17 cellular contexts compared by ENCODE assay signal in the genomic region with DNA sequence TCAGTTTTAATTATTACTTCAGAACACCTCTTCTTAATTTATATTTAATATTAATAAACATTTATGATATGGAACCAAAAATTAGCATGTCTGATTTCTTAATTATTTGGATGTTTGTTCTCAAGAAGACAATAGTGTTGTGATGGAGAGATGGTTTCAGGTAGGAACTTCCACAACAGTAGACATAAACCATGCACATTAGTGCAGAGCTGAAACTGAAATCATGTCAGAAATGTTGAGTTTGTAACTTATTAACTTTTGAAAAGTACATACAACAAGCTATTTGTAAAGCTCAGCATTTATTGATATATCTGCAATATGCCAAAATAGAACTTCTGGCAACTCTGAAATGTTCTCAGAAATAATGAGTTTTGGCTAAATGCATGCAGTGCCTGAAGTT. TPM values are rescaled to one million over a fixed set of nuclear protein-coding genes. Genes with fewer than 3 reads are reported as not detected.
A peak's percentile ranks its signal among the peaks of the same experiment; 100 is the strongest.
DNase-seq lines count a peak whose midpoint lies in the region; ATAC-seq, FAIRE-seq and TF ChIP-seq lines count a peak whose summit lies in the region.
"Had no signal": no experiment of that assay in that cellular context is flagged by ENCODE, and none has a peak within 500 bp of the region (broad histone marks: within the 10 kb centered on the region; RNA-seq: fewer than 3 reads in every experiment).

No MANE protein-coding gene starts in this region.

- no peak for TF ChIP-seq POLR2A in GM12878 (IDR thresholded peaks at IDR 0.05; ENCODE audit: low read depth, low read length)

- no peaks in the 10 kb centered on the region; the same call in 2 of the 3 replicates for H3K9me3 ChIP-seq in GM12878 (replicated peaks; ENCODE audit: control insufficient read depth, insufficient read depth, low read length)
- H3K9me3 ChIP-seq: body of pancreas, upper lobe of left lung had no signal

- H3K9ac ChIP-seq in GM12878 (ENCODE audit: control insufficient read depth, insufficient read depth, low read length): no peak overlapping the region

- H3K4me2 ChIP-seq in GM12878 (ENCODE audit: control insufficient read depth, insufficient read depth): no peak overlapping the region
- H3K4me2 ChIP-seq: PC-9 had no signal

- BruUV-seq in GM12878 (replicated peaks; lab: Mats Ljungman, UMichigan): no TSS peak

- no peaks in the 10 kb centered on the region for H3K27me3 ChIP-seq in GM12878 (replicated peaks in 1 of 2; ENCODE audit: control insufficient read depth in 2 of 2, insufficient read depth in 2 of 2, low read length in 1 of 2)
- H3K27me3 ChIP-seq: body of pancreas, upper lobe of left lung had no signal

- RAD21 ChIA-PET in GM12878 (lab: Charles Lee; ENCODE audit: unreplicated experiment): interaction anchor here (1.3 to 1.6 kb wide), 2 partner anchors 33 to 191 kb away, joined by 4 read pairs; no protein-coding TSS in a partner anchor

- no peak overlapping the region for H3K4me3 ChIP-seq in GM12878
- H3K4me3 ChIP-seq: body of pancreas, PC-9, upper lobe of left lung had no signal

- SMC1A ChIA-PET in GM12878 (lab: Charles Lee; ENCODE audit: uncharacterized antibody, unreplicated experiment): interaction anchor here (0.9 to 1.1 kb wide), 3 partner anchors 9 to 42 kb away, joined by 3 to 4 read pairs (median 3); no protein-coding TSS in a partner anchor

- no peak overlapping the region for H3K27ac Mint-ChIP-seq in HFFc6
- H3K27ac Mint-ChIP-seq: activated naive CD4-positive, alpha-beta T cell treated with anti-CD3 and anti-CD28 coated beads for 36 hours; natural killer cell treated with Interleukin-12 subunit alpha and Interleukin-12 subunit beta and Interleukin-15 and Interleukin-18, amount 100 ng/mL, for 72 hours had no signal

- FAIRE-seq in GM12878 (lab: Jason Lieb, UNC): no peak

- intact Hi-C loops in GM12878 (cut with micrococcal nuclease; ENCODE audit: unreplicated experiment) (no loop called here), left ventricle myocardium superior (cut with micrococcal nuclease) (no loop called here)

- H3K36me3 ChIP-seq in GM12878 (ENCODE audit: control insufficient read depth in 2 of 2, insufficient read depth in 2 of 2, low read length in 1 of 2): no peaks in the 10 kb centered on the region
- H3K36me3 ChIP-seq: upper lobe of left lung, WERI-Rb-1 had no signal

- H3K4me1 Mint-ChIP-seq in HFFc6 (ENCODE audit: low read depth): no peaks in the 10 kb centered on the region

- no peak for TF ChIP-seq EP300 in GM12878 (IDR thresholded peaks at IDR 0.05; ENCODE audit: borderline replicate concordance in 1 of 2, control insufficient read depth in 1 of 2, low read depth in 2 of 2, low read length in 2 of 2)

- no peak overlapping the region for H3K4me3 Mint-ChIP-seq in HFFc6
- H3K4me3 Mint-ChIP-seq: activated naive CD4-positive, alpha-beta T cell treated with anti-CD3 and anti-CD28 coated beads for 36 hours; natural killer cell treated with Interleukin-12 subunit alpha and Interleukin-12 subunit beta and Interleukin-15 and Interleukin-18, amount 100 ng/mL, for 72 hours had no signal

- H3K4me1 ChIP-seq in GM12878 (ENCODE audit: control insufficient read depth, insufficient read depth, low read length): no peaks in the 10 kb centered on the region
- H3K4me1 ChIP-seq: body of pancreas, upper lobe of left lung had no signal

- H2AFZ ChIP-seq in GM12878 (ENCODE audit: control insufficient read depth, low read depth, low read length): no peak overlapping the region
- H2AFZ ChIP-seq: PC-9 had no signal

- no peaks in the 10 kb centered on the region for H3K79me2 ChIP-seq in GM12878 (ENCODE audit: control insufficient read depth, insufficient read depth, low read length)

- POLR2A ChIA-PET in GM12878 (lab: Charles Lee): interaction anchor here (0.6 kb wide), 1 partner anchor 1203 kb away, joined by 4 read pairs; no protein-coding TSS in a partner anchor

- H3K36me3 Mint-ChIP-seq in HFFc6 (ENCODE audit: low read depth): no peaks in the 10 kb centered on the region
- H3K36me3 Mint-ChIP-seq: natural killer cell treated with Interleukin-12 subunit alpha and Interleukin-12 subunit beta and Interleukin-15 and Interleukin-18, amount 100 ng/mL, for 72 hours had no signal

- CTCF ChIA-PET in GM12878 (lab: Yijun Ruan, JAX): interaction anchor here (1.2 kb wide), 1 partner anchor 14 kb away, joined by 4 read pairs; no protein-coding TSS in a partner anchor

- DNase-seq in GM12878 (ENCODE audit: low read depth, low spot score) (no peak), left ventricle myocardium superior (no peak), HFFc6 (no peak)
- DNase-seq: activated naive CD4-positive, alpha-beta T cell treated with anti-CD3 and anti-CD28 coated beads for 36 hours; body of pancreas; Karpas-422; NCI-H146; PC-9; stimulated activated CD4-positive, alpha-beta T cell treated with anti-CD3 and anti-CD28 coated beads, Interleukin-1b, Interleukin-23, amount 100 ng/mL, for 48 hours; upper lobe of left lung; WERI-Rb-1 had no signal

- ATAC-seq in GM19025 (IDR thresholded peaks at IDR 0.05; ENCODE audit: low read depth, unreplicated experiment) (peak; percentile 83), GM21717 (IDR thresholded peaks at IDR 0.05; ENCODE audit: unreplicated experiment) (peak; percentile 49), HG03097 (IDR thresholded peaks at IDR 0.05; ENCODE audit: low FRiP score, unreplicated experiment) (peak; percentile 95), GM12878 (peak; percentile 78), HG03039 (IDR thresholded peaks at IDR 0.05; ENCODE audit: unreplicated experiment) (no peak), left ventricle myocardium superior (no peak)
- ATAC-seq: body of pancreas; natural killer cell treated with Interleukin-12 subunit alpha and Interleukin-12 subunit beta and Interleukin-15 and Interleukin-18, amount 100 ng/mL, for 72 hours had no signal

- TF ChIP-seq CTCF in GM12878 (IDR thresholded peaks at IDR 0.05 in 2 of 3, conservative IDR thresholded peaks at IDR 0.05 in 1 of 3; ENCODE audit: control insufficient read depth in 2 of 3, extremely low read depth in 1 of 3, insufficient read depth in 1 of 3, low read depth in 3 of 3, low read length in 3 of 3): no peak
- no peak for TF ChIP-seq CTCF in HFFc6 (IDR thresholded peaks at IDR 0.05)

- in situ Hi-C loops in GM12878 (cut with MboI): no loop called here

- no peak for TF ChIP-seq RAD21 in GM12878 (IDR thresholded peaks at IDR 0.05; ENCODE audit: insufficient read depth, low read depth, low read length)

- no peaks in the 10 kb centered on the region for H4K20me1 ChIP-seq in GM12878 (ENCODE audit: control insufficient read depth, insufficient read depth)

- H3K27ac ChIP-seq in GM12878 (ENCODE audit: control insufficient read depth, insufficient read depth): no peak overlapping the region
- H3K27ac ChIP-seq: body of pancreas, PC-9, upper lobe of left lung, WERI-Rb-1 had no signal

- H3K27me3 Mint-ChIP-seq in HFFc6 (ENCODE audit: insufficient read depth): peaks cover 6% of the 10 kb centered on the region; the same call in 1 of the 2 replicates

- no peaks in the 10 kb centered on the region; the same call in 1 of the 2 replicates for H3K9me3 Mint-ChIP-seq in HFFc6
- H3K9me3 Mint-ChIP-seq: activated naive CD4-positive, alpha-beta T cell treated with anti-CD3 and anti-CD28 coated beads for 36 hours; natural killer cell treated with Interleukin-12 subunit alpha and Interleukin-12 subunit beta and Interleukin-15 and Interleukin-18, amount 100 ng/mL, for 72 hours had no signal

TF ChIP-seq in GM12878, 131 proteins besides CTCF, POLR2A, EP300 and RAD21 (continues in another document):
- TF ChIP-seq HDGF (IDR thresholded peaks at IDR 0.05): no peak
- TF ChIP-seq LARP7 (IDR thresholded peaks at IDR 0.05): no peak
- TF ChIP-seq BACH1 (IDR thresholded peaks at IDR 0.05; ENCODE audit: borderline replicate concordance): no peak
- TF ChIP-seq SIN3A (IDR thresholded peaks at IDR 0.05; ENCODE audit: low read depth, low read length): no peak
- TF ChIP-seq ZNF207 (IDR thresholded peaks at IDR 0.05; ENCODE audit: borderline replicate concordance): no peak
- TF ChIP-seq SPI1 (IDR thresholded peaks at IDR 0.05; ENCODE audit: borderline replicate concordance, insufficient read depth, low read depth, low read length): no peak
- TF ChIP-seq NRF1 (conservative IDR thresholded peaks at IDR 0.05; ENCODE audit: low read depth, low read length): no peak
- TF ChIP-seq ATF7 (IDR thresholded peaks at IDR 0.05; ENCODE audit: low read depth): no peak

RNA-seq across cellular contexts. Expression of a gene that starts 11.8 kb away (rescaled TPM):
- 0.20 TPM in 1 of 2 replicates, not detected in the other for total RNA-seq in GM12878 (2013; cell fraction: nucleolus; rRNA removed)
- total RNA-seq in GM12878 (2014; rRNA removed) (not detected in 2 replicates), GM12878 (2014; rRNA removed; fragmentation: Illumina TruSeq; extraction: Trizol) (not detected in 2 replicates), GM12878 (2021) (not detected in 2 replicates), left ventricle myocardium superior (15.6 TPM)
- not detected for polyA plus RNA-seq in GM12878 (2011; ENCODE audit: low read depth)
- polyA plus RNA-seq in GM12878 (2011; rRNA removed) (not detected in 2 replicates), GM12878 (2014; fragmentation: Illumina TruSeq; extraction: Trizol) (not detected in 2 replicates), GM12878 (2014; fragmentation: Nextera tagmentation; extraction: Ambion mirVana) (not detected), GM12878 (2014; rRNA removed) (not detected in 2 replicates), GM12878 (2016; fragmentation: Nextera tagmentation; extraction: Ambion mirVana) (not detected)
- polyA plus RNA-seq in GM12878 (2011; cell fraction: cytosol; rRNA removed): not detected in 2 replicates
- polyA plus RNA-seq in GM12878 (2011; cell fraction: nucleus; rRNA removed): not detected in 2 replicates
- not detected in 2 replicates for polyA plus RNA-seq in GM12878 (2012)
- polyA minus RNA-seq in GM12878 (2011; rRNA and poly(A)+ RNA removed): not detected in 2 replicates
- polyA minus RNA-seq in GM12878 (2011; cell fraction: cytosol; rRNA and poly(A)+ RNA removed): not detected in 2 replicates
- not detected in 2 replicates for polyA minus RNA-seq in GM12878 (2011; cell fraction: nucleus; rRNA and poly(A)+ RNA removed)
- not detected for total RNA-seq in HFFc6 (2021; fragmentation: NEBNext Ultra II Directional; extraction: Animal tissue kit (Norgen Biotek cat#: 25700))
- total RNA-seq: activated naive CD4-positive, alpha-beta T cell treated with anti-CD3 and anti-CD28 coated beads for 36 hours; natural killer cell treated with Interleukin-12 subunit alpha and Interleukin-12 subunit beta and Interleukin-15 and Interleukin-18, amount 100 ng/mL, for 72 hours; PC-9 had no signal
- polyA plus RNA-seq: BJ had no signal

Comparison
In these comparisons a context has a peak if more than half of its experiments do, and no peak if none do; other contexts are left out.
1. ATAC-seq: peak in GM19025 (single experiment), GM21717 (single experiment), HG03097 (single experiment) and GM12878 (single experiment); none in HG03039 (single experiment) and left ventricle myocardium superior (single experiment).
2. RNA of a gene that starts 11.8 kb away (total RNA-seq): 15.6 TPM in left ventricle myocardium superior (single experiment); 0.20 TPM in GM12878 and not detected in HFFc6; every median in the first group is over 10 times any median in the second.